In genomic region chr5:177455036-177455660, GRCh38 we compare ENCODE assay signal across 8 cellular contexts. TPM values are rescaled to one million over a fixed set of nuclear protein-coding genes. Genes with fewer than 3 reads are reported as not detected.
DNase-seq lines count a peak whose midpoint lies in the region; ATAC-seq and TF ChIP-seq lines count a peak whose summit lies in the region.

No MANE protein-coding gene starts in this region.

- ATAC-seq in GM19438 (IDR thresholded peaks at IDR 0.05; ENCODE audit: low read depth, unreplicated experiment) (peak; percentile 54), HG03565 (IDR thresholded peaks at IDR 0.05; ENCODE audit: unreplicated experiment) (peak; percentile 37), naive B cell (ENCODE audit: low read depth in 2 of 2) (peak; percentile 51)
- ATAC-seq in stimulated activated memory B cell treated with anti-CD40 and anti-IgM and Interleukin-4, amounts not matched to agents 10 μg/mL and 1 μg/mL and 100 μg/mL, for 72 hours, result peak; percentile 81

- H3K4me3 Mint-ChIP-seq in naive B cell, result peak overlapping the region; percentile 84 to 98 (median 93)
- H3K4me3 Mint-ChIP-seq in stimulated activated memory B cell treated with anti-CD40 and anti-IgM and Interleukin-4, amounts not matched to agents 10 μg/mL and 1 μg/mL and 100 μg/mL, for 72 hours, result peak overlapping the region; percentile 89

- H3K27me3 Mint-ChIP-seq in naive B cell, result peaks cover 0 to 4% (median 0%) of the 10 kb centered on the region in 3 donors
- H3K27me3 Mint-ChIP-seq in stimulated activated memory B cell treated with anti-CD40 and anti-IgM and Interleukin-4, amounts not matched to agents 10 μg/mL and 1 μg/mL and 100 μg/mL, for 72 hours, result no peaks in the 10 kb centered on the region

- peak overlapping the region; percentile 89 for H3K9ac ChIP-seq in NT2/D1 (ENCODE audit: insufficient read length, low read depth)

- peak overlapping the region; percentile 78 for H3K4me3 ChIP-seq in NT2/D1 (ENCODE audit: insufficient read length, low read depth)

- peak overlapping the region; percentile 93 to 100 (median 99) for H3K27ac Mint-ChIP-seq in naive B cell
- H3K27ac Mint-ChIP-seq in stimulated activated memory B cell treated with anti-CD40 and anti-IgM and Interleukin-4, amounts not matched to agents 10 μg/mL and 1 μg/mL and 100 μg/mL, for 72 hours, result peak overlapping the region; percentile 73

- H3K4me1 Mint-ChIP-seq in naive B cell, result peaks cover 21 to 26% (median 25%) of the 10 kb centered on the region in 3 donors
- H3K4me1 Mint-ChIP-seq in stimulated activated memory B cell treated with anti-CD40 and anti-IgM and Interleukin-4, amounts not matched to agents 10 μg/mL and 1 μg/mL and 100 μg/mL, for 72 hours, result peaks cover 39% of the 10 kb centered on the region

- DNase-seq in COR-L47 (lab: John Stamatoyannopoulos, UW), result peak; percentile 92
- peak; percentile 84 for DNase-seq in NT2/D1 (ENCODE audit: low read depth, low spot score)
- DNase-seq in activated T-cell treated with anti-CD3 and anti-CD28 coated beads for 1 hour (ENCODE audit: low read depth), result peak; percentile 90
- DNase-seq in erythroblast (lab: John Stamatoyannopoulos, UW), result peak; percentile 83 to 89
- peak; percentile 96 for DNase-seq in naive B cell

- H3K9me3 Mint-ChIP-seq in naive B cell, result peaks cover 0 to 1% (median 0%) of the 10 kb centered on the region in 7 donors
- H3K9me3 Mint-ChIP-seq in stimulated activated memory B cell treated with anti-CD40 and anti-IgM and Interleukin-4, amounts not matched to agents 10 μg/mL and 1 μg/mL and 100 μg/mL, for 72 hours, result no peaks in the 10 kb centered on the region

- peaks cover 26% of the 10 kb centered on the region; the same call in 1 of the 2 replicates for H3K9me3 ChIP-seq in NT2/D1 (ENCODE audit: insufficient read depth, low read length)

- no peaks in the 10 kb centered on the region for H3K36me3 Mint-ChIP-seq in naive B cell
- no peaks in the 10 kb centered on the region for H3K36me3 Mint-ChIP-seq in stimulated activated memory B cell treated with anti-CD40 and anti-IgM and Interleukin-4, amounts not matched to agents 10 μg/mL and 1 μg/mL and 100 μg/mL, for 72 hours

- H3K27me3 ChIP-seq in NT2/D1 (ENCODE audit: insufficient read depth, insufficient read length), result peaks cover 12% of the 10 kb centered on the region

- peak; percentile 39 for TF ChIP-seq POLR2A in erythroblast (IDR thresholded peaks at IDR 0.05; ENCODE audit: low read length)

- H3K4me1 ChIP-seq in NT2/D1 (ENCODE audit: insufficient read depth, insufficient read length), result peaks cover 3% of the 10 kb centered on the region

- peaks cover 41% of the 10 kb centered on the region for H3K36me3 ChIP-seq in NT2/D1 (ENCODE audit: insufficient read depth, insufficient read length, low read length)

RNA-seq across cellular contexts. Expression of gene PRR7, which starts 8.5 kb away (rescaled TPM):
- polyA plus RNA-seq in naive B cell (ENCODE audit: low read depth in 6 of 6), result 10 to 100 TPM; 16.2 to 39.5 (median 25.7) TPM

RNA-seq across cellular contexts. Expression of gene DBN1, which starts 18.3 kb away (rescaled TPM):
- 1 to 10 TPM in 1 of 6 donors, under 1 TPM in 3, not detected in 2; 0.31 to 1.9 (median 0.65) TPM for polyA plus RNA-seq in naive B cell (ENCODE audit: low read depth in 6 of 6)

RNA-seq across cellular contexts. Expression of gene GRK6, which starts 28.7 kb away (rescaled TPM):
- polyA plus RNA-seq in naive B cell (ENCODE audit: low read depth in 6 of 6), result 100 to 1,000 TPM in 2 of 6 donors, 10 to 100 TPM in 4; 66.5 to 178 (median 98.1) TPM

RNA-seq across cellular contexts. Expression of gene PDLIM7, which starts 42.3 kb away (rescaled TPM):
- polyA plus RNA-seq in naive B cell (ENCODE audit: low read depth in 6 of 6), result 1 to 10 TPM; 1.5 to 6.0 (median 3.9) TPM

RNA-seq across cellular contexts. Expression of gene F12, which starts 45.8 kb away (rescaled TPM):
- 1 to 10 TPM in 1 of 6 donors, under 1 TPM in 2, not detected in 3; 0.56 to 1.4 (median 0.57) TPM for polyA plus RNA-seq in naive B cell (ENCODE audit: low read depth in 6 of 6)

Comparison
In these comparisons a context has a peak if more than half of its experiments do, and no peak if none do; other contexts are left out.
1. Peak in every context shown above with its lines: DNase-seq, ATAC-seq and H3K4me3 ChIP-seq.